ENCODE assay signal across 8 cellular contexts in the genomic region with DNA sequence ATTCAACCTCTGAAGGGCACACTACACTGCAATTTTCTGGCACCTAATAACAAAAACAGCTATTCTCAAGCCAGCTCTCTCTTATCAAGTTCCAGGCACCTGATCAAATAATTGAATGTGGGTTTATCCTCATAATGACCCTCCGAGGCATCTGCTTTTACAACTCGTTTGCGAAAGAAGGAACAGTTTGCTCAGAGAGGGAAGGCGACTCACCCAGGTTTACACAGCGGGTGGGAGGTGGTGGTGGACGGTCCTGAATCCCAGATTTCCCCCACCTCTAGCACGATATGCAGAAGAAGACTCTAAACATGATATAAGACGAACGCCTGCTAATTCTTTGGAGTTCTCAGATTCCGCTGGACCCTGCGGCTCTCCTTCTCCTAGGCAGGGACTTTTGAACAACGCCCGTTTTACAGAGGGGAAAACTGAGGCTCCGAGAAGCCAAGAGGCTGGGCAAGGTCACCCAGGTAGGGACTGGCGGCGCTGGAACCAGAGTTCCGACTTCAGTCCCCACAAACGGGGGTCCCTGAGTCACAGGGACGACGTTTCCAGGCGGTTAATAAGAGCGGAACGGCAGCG. TPM values are rescaled to one million over a fixed set of nuclear protein-coding genes. Genes with fewer than 3 reads are reported as not detected.
A peak's percentile ranks its signal among the peaks of the same experiment; 100 is the strongest.
DNase-seq lines count a peak whose midpoint lies in the region; TF ChIP-seq lines count a peak whose summit lies in the region.

No MANE protein-coding gene starts in this region.

- no peak overlapping the region for H4K5ac ChIP-seq in mesendoderm (ENCODE audit: low read length)

- H3K56ac ChIP-seq in mesendoderm (ENCODE audit: low read length): peak overlapping the region; percentile 94

- peak overlapping the region; percentile 72 for H3K4ac ChIP-seq in mesendoderm (ENCODE audit: low read depth, low read length)

- H3K23ac ChIP-seq in mesendoderm (ENCODE audit: low read length): no peak overlapping the region

- intact Hi-C loops in vagina (cut with DNase I): loop anchor here (5.0 kb wide), 1 partner anchor 325 kb away; a partner anchor contains a TSS

- peak overlapping the region; percentile 64 for H3K4me2 ChIP-seq in mesendoderm (ENCODE audit: low read length)

- peaks cover 72% of the 10 kb centered on the region for H3K79me2 ChIP-seq in mesendoderm (ENCODE audit: control insufficient read depth, insufficient read depth, low read length)

- TF ChIP-seq CTCF in 22Rv1 (IDR thresholded peaks at IDR 0.05) (no peak), astrocyte of the spinal cord (IDR thresholded peaks at IDR 0.05; ENCODE audit: low read depth, low read length) (no peak), vagina (IDR thresholded peaks at IDR 0.05) (no peak)

- peaks cover 7% of the 10 kb centered on the region for H3K79me1 ChIP-seq in mesendoderm (ENCODE audit: low read length)

- no peaks in the 10 kb centered on the region for H3K4me1 ChIP-seq in HUES48 (ENCODE audit: control insufficient read depth, insufficient read depth, low read length)
- H3K4me1 ChIP-seq in mesendoderm (ENCODE audit: control insufficient read depth, low read depth, low read length): peaks cover 2% of the 10 kb centered on the region
- peaks cover 56% of the 10 kb centered on the region for H3K4me1 ChIP-seq in vagina

- DNase-seq in astrocyte of the spinal cord (ENCODE audit: low read depth, low spot score): no peak
- peak; percentile 14 for DNase-seq in mesendoderm
- DNase-seq in vagina (ENCODE audit: extremely low spot score in 2 of 2): no peak
- DNase-seq in NCI-H1417 treated with DMSO at 0.1 percent for 48 hours (lab: John Stamatoyannopoulos, UW): no peak
- no peak for DNase-seq in amniotic stem cell (lab: John Stamatoyannopoulos, UW)
- DNase-seq in G401 (ENCODE audit: low spot score): no peak

- H2BK120ac ChIP-seq in mesendoderm (ENCODE audit: low read depth, low read length): no peak overlapping the region

- no CpG with 5 or more reads among the region's 24 CpGs for WGBS in mesendoderm (ENCODE audit: extremely low coverage, insufficient coverage, low lambda C conversion rate)

- in situ Hi-C loops in astrocyte of the spinal cord (cut with HindIII; ENCODE audit: low sequenced_read_pairs): no loop called here
- in situ Hi-C loops in G401 (cut with HindIII; ENCODE audit: low sequenced_read_pairs): no loop called here

- H2BK15ac ChIP-seq in mesendoderm (replicated peaks; ENCODE audit: low read depth): no peak overlapping the region

- H3K27me3 ChIP-seq in HUES48 (ENCODE audit: control insufficient read depth, insufficient read depth, low read length) (no peaks in the 10 kb centered on the region), mesendoderm (ENCODE audit: insufficient read depth, low read length, poor library complexity) (no peaks in the 10 kb centered on the region), vagina (no peaks in the 10 kb centered on the region)

- peak overlapping the region; percentile 83 for H3K9ac ChIP-seq in HUES48 (ENCODE audit: low read depth, low read length)
- H3K9ac ChIP-seq in mesendoderm (ENCODE audit: low read length): peak overlapping the region; percentile 84

- H4K8ac ChIP-seq in mesendoderm (ENCODE audit: low read depth, low read length): no peak overlapping the region

- H3K9me3 ChIP-seq in HUES48 (ENCODE audit: control insufficient read depth, insufficient read depth, low read length) (no peaks in the 10 kb centered on the region), vagina (no peaks in the 10 kb centered on the region)

- H3K36me3 ChIP-seq in HUES48 (ENCODE audit: control insufficient read depth, insufficient read depth, low read length) (peaks cover 12% of the 10 kb centered on the region), mesendoderm (ENCODE audit: control insufficient read depth, insufficient read depth, low read length) (no peaks in the 10 kb centered on the region), vagina (no peaks in the 10 kb centered on the region)

- H3K27ac ChIP-seq in 22Rv1 (peak overlapping the region; percentile 84), HUES48 (ENCODE audit: low read depth, low read length) (peak overlapping the region; percentile 73), mesendoderm (ENCODE audit: low read depth, low read length) (no peak overlapping the region), vagina (peak overlapping the region; percentile 88)

- H2AK5ac ChIP-seq in mesendoderm (ENCODE audit: low read length): no peak overlapping the region

- peak overlapping the region; percentile 77 for H3K18ac ChIP-seq in mesendoderm (ENCODE audit: low read length)

- no peak overlapping the region for H2BK5ac ChIP-seq in mesendoderm (ENCODE audit: low read length)

- no peak for TF ChIP-seq POLR2A in vagina (IDR thresholded peaks at IDR 0.05)

- H3K4me3 ChIP-seq in HUES48 (ENCODE audit: low read depth, low read length) (peak overlapping the region; percentile 96), astrocyte of the spinal cord (ENCODE audit: low read depth, low read length) (peak overlapping the region; percentile 100), mesendoderm (ENCODE audit: low read length) (peak overlapping the region; percentile 86), vagina (peak overlapping the region; percentile 75 to 87)

RNA-seq across cellular contexts. Expression of a gene that starts 0.6 kb away (rescaled TPM):
- polyA plus RNA-seq in mesendoderm (2013, experiment 1 of 2): 86.5 TPM
- polyA plus RNA-seq in mesendoderm (2013, experiment 2 of 2): 85.9 TPM
- total RNA-seq in vagina: 58.4 TPM
- total RNA-seq in G401 (2014; rRNA removed; shearing (Covaris generic)): 133 and 143 TPM in 2 replicates

RNA-seq across cellular contexts. Expression of a gene that starts 2.9 kb away (rescaled TPM):
- polyA plus RNA-seq in mesendoderm (2013, experiment 1 of 2): 82.0 TPM
- polyA plus RNA-seq in mesendoderm (2013, experiment 2 of 2): 80.2 TPM
- 28.5 TPM for total RNA-seq in vagina
- total RNA-seq in G401 (2014; rRNA removed; shearing (Covaris generic)): 278 and 385 TPM in 2 replicates

RNA-seq across cellular contexts. Expression of a gene that starts 37.2 kb away (rescaled TPM):
- polyA plus RNA-seq in mesendoderm (2013, experiment 1 of 2): 2.2 TPM
- 2.2 TPM for polyA plus RNA-seq in mesendoderm (2013, experiment 2 of 2)
- total RNA-seq in vagina: 6.9 TPM
- total RNA-seq in G401 (2014; rRNA removed; shearing (Covaris generic)): 4.1 and 6.1 TPM in 2 replicates

RNA-seq across cellular contexts. Expression of a gene that starts 42.6 kb away (rescaled TPM):
- polyA plus RNA-seq in mesendoderm (2013, experiment 1 of 2): 24.2 TPM
- polyA plus RNA-seq in mesendoderm (2013, experiment 2 of 2): 25.8 TPM
- 27.7 TPM for total RNA-seq in vagina
- total RNA-seq in G401 (2014; rRNA removed; shearing (Covaris generic)): 61.7 and 90.3 TPM in 2 replicates

RNA-seq across cellular contexts. Expression of a gene that starts 58.8 kb away (rescaled TPM):
- 1.1 TPM for polyA plus RNA-seq in mesendoderm (2013, experiment 1 of 2)
- polyA plus RNA-seq in mesendoderm (2013, experiment 2 of 2): 1.1 TPM
- total RNA-seq in vagina: 3.7 TPM
- total RNA-seq in G401 (2014; rRNA removed; shearing (Covaris generic)): 5.3 and 19.0 TPM in 2 replicates
